Comparison of ENCODE assay signal across 14 cellular contexts in genomic region chr13:75908137-75908536, GRCh38.
DNase-seq lines count a peak whose midpoint lies in the region; ATAC-seq and TF ChIP-seq lines count a peak whose summit lies in the region.
"Had no signal": no experiment of that assay in that cellular context is flagged by ENCODE, and none has a peak within 500 bp of the region (broad histone marks: within the 10 kb centered on the region; RNA-seq: fewer than 3 reads in every experiment).

No MANE protein-coding gene starts in this region.

- H3K27me3 Mint-ChIP-seq in chondrocyte (ENCODE audit: low read depth): peaks cover 9% of the 10 kb centered on the region

- no peak overlapping the region for H3K4me3 ChIP-seq in adipocyte (ENCODE audit: low read length)
- no peak overlapping the region for H3K4me3 ChIP-seq in foreskin fibroblast (ENCODE audit: low read depth in 1 of 2, low read length in 2 of 2)
- H3K4me3 ChIP-seq in tibial artery: no peak overlapping the region
- H3K4me3 ChIP-seq: prostate gland had no signal

- DNase-seq in G401 (ENCODE audit: low spot score): peak; percentile 91
- peak; percentile 58 for DNase-seq in adipocyte (ENCODE audit: low read depth)
- DNase-seq in foreskin fibroblast: peak; percentile 21 to 75
- peak; percentile 22 for DNase-seq in pons (ENCODE audit: low spot score)
- no peak for DNase-seq in chondrocyte (ENCODE audit: low spot score)
- DNase-seq in tibial artery: no peak
- DNase-seq: activated CD8-positive, alpha-beta memory T cell treated with anti-CD3 and anti-CD28 coated beads for 24 hours; naive thymus-derived CD4-positive, alpha-beta T cell; T-helper 1 cell had no signal

- no peak overlapping the region for H3K9ac ChIP-seq in adipocyte (ENCODE audit: low read length)

- H3K27ac Mint-ChIP-seq in chondrocyte (ENCODE audit: unreplicated experiment): no peak overlapping the region
- H3K27ac Mint-ChIP-seq: naive thymus-derived CD4-positive, alpha-beta T cell had no signal

- no peaks in the 10 kb centered on the region for H3K27me3 ChIP-seq in adipocyte (replicated peaks; ENCODE audit: control insufficient read depth, insufficient read depth, low read length)
- no peaks in the 10 kb centered on the region for H3K27me3 ChIP-seq in tibial artery

- in situ Hi-C loops in G401 (cut with HindIII; ENCODE audit: low sequenced_read_pairs): no loop called here

- no peak overlapping the region for H3K27ac ChIP-seq in tibial artery
- H3K27ac ChIP-seq: prostate gland, RWPE1, VCaP had no signal

- H3K9me3 ChIP-seq in adipocyte (ENCODE audit: control insufficient read depth, low read length): no peaks in the 10 kb centered on the region
- H3K9me3 ChIP-seq in tibial artery: no peaks in the 10 kb centered on the region
- H3K9me3 ChIP-seq: prostate gland had no signal

- H3K9me3 Mint-ChIP-seq in chondrocyte (ENCODE audit: low read depth): no peaks in the 10 kb centered on the region
- H3K9me3 Mint-ChIP-seq: naive thymus-derived CD4-positive, alpha-beta T cell had no signal

- H3K36me3 Mint-ChIP-seq in chondrocyte (ENCODE audit: low read depth): no peaks in the 10 kb centered on the region
- H3K36me3 Mint-ChIP-seq: naive thymus-derived CD4-positive, alpha-beta T cell had no signal

- H3K4me3 Mint-ChIP-seq in chondrocyte (ENCODE audit: unreplicated experiment): no peak overlapping the region
- H3K4me3 Mint-ChIP-seq: naive thymus-derived CD4-positive, alpha-beta T cell had no signal

- ATAC-seq in HG02840 (IDR thresholded peaks at IDR 0.05; ENCODE audit: low FRiP score, unreplicated experiment): no peak
- no peak for ATAC-seq in HG03432 (IDR thresholded peaks at IDR 0.05; ENCODE audit: unreplicated experiment)
- ATAC-seq: naive thymus-derived CD4-positive, alpha-beta T cell had no signal

- no peaks in the 10 kb centered on the region for H3K4me1 ChIP-seq in adipocyte (ENCODE audit: control insufficient read depth, insufficient read depth, low read length)
- peaks cover 0 to 17% (median 0%) of the 10 kb centered on the region in 4 donors for H3K4me1 ChIP-seq in tibial artery
- H3K4me1 ChIP-seq: prostate gland had no signal

- no peak for TF ChIP-seq CTCF in foreskin fibroblast (IDR thresholded peaks at IDR 0.05; ENCODE audit: low read depth, low read length)
- no peak for TF ChIP-seq CTCF in chondrocyte (IDR thresholded peaks at IDR 0.05)
- TF ChIP-seq CTCF in tibial artery (IDR thresholded peaks at IDR 0.05): no peak

- intact Hi-C loops in tibial artery (cut with DNase I; ENCODE audit: low total_unique reads): no loop called here

- H3K4me1 Mint-ChIP-seq in chondrocyte (ENCODE audit: low read depth): peaks cover 4% of the 10 kb centered on the region
- H3K4me1 Mint-ChIP-seq: naive thymus-derived CD4-positive, alpha-beta T cell had no signal

- H3K36me3 ChIP-seq in adipocyte (ENCODE audit: control insufficient read depth, insufficient read depth, low read length, severe bottlenecking) (no peaks in the 10 kb centered on the region), tibial artery (no peaks in the 10 kb centered on the region)
- H3K36me3 ChIP-seq: prostate gland had no signal

Comparison
In these comparisons a context has a peak if more than half of its experiments do, and no peak if none do; other contexts are left out.
1. DNase-seq: peak in G401 (single experiment), adipocyte (single experiment), foreskin fibroblast (2 of 2) and pons (single experiment); none in chondrocyte (single experiment) and tibial artery (0 of 2).